Comparison of ENCODE assay signal across 8 cellular contexts in the genomic region with DNA sequence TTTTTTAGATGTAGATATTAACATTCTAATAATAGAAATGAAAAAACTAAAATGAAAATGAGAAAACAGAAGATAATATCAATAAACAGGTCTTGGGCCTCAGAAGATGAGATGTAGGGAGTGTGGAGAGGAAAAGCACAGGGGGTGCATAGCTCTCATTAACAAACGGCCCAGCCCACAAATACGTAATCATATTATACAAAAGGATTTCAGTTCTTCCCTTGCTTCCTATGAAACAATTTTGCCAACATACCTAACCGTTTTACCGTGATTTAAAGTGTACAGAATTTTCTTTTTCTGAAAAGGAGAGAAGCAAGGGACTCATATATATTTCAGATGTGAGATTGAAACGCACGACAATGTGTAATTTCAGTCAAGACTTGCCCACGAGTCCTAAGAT.
A peak's percentile ranks its signal among the peaks of the same experiment; 100 is the strongest.
DNase-seq lines count a peak whose midpoint lies in the region; ATAC-seq and TF ChIP-seq lines count a peak whose summit lies in the region.

No MANE protein-coding gene starts in this region.

- no peak for TF ChIP-seq CTCF in GM12864 (IDR thresholded peaks at IDR 0.05; ENCODE audit: low read depth, low read length, missing control alignments)
- TF ChIP-seq CTCF in astrocyte of the spinal cord (IDR thresholded peaks at IDR 0.05; ENCODE audit: low read depth, low read length): no peak
- TF ChIP-seq CTCF in mucosa of descending colon (IDR thresholded peaks at IDR 0.05): no peak

- H3K36me3 ChIP-seq in KOPT-K1 (ENCODE audit: insufficient read depth, low read length) (no peaks in the 10 kb centered on the region), mucosa of descending colon (ENCODE audit: low read depth) (no peaks in the 10 kb centered on the region)

- H3K4me3 ChIP-seq in GM12864 (ENCODE audit: low read depth, low read length) (peak overlapping the region; percentile 66), astrocyte of the spinal cord (ENCODE audit: low read depth, low read length) (peak overlapping the region; percentile 67), mucosa of descending colon (no peak overlapping the region)

- ATAC-seq in mucosa of descending colon (peak; percentile 45), HG03571 (IDR thresholded peaks at IDR 0.05; ENCODE audit: unreplicated experiment) (no peak)

- H3K27ac ChIP-seq in KOPT-K1 (ENCODE audit: low read depth, low read length, poor library complexity, severe bottlenecking): peak overlapping the region; percentile 89

- H3K9me3 ChIP-seq in KOPT-K1 (ENCODE audit: insufficient read depth, low read length, poor library complexity, severe bottlenecking) (no peaks in the 10 kb centered on the region), mucosa of descending colon (peaks cover 5% of the 10 kb centered on the region)

- in situ Hi-C loops in astrocyte of the spinal cord (cut with HindIII; ENCODE audit: low sequenced_read_pairs): no loop called here

- intact Hi-C loops in mucosa of descending colon (cut with DNase I, micrococcal nuclease): no loop called here

- DNase-seq in GM12864 (ENCODE audit: low read depth) (no peak), astrocyte of the spinal cord (ENCODE audit: low read depth, low spot score) (peak; percentile 47), mucosa of descending colon (no peak), Kasumi-1 (lab: John Stamatoyannopoulos, UW) (no peak), HuH-7 (ENCODE audit: low spot score) (no peak), Ammon's horn (ENCODE audit: low spot score) (no peak)

- peaks cover under 1% of the 10 kb centered on the region for H3K4me1 ChIP-seq in mucosa of descending colon (ENCODE audit: low read depth)
